ENCODE assay signal across 7 cellular contexts in genomic region chr7:1307828-1308227, GRCh38.
"Had no signal": no experiment of that assay in that cellular context is flagged by ENCODE, and none has a peak within 500 bp of the region (broad histone marks: within the 10 kb centered on the region; RNA-seq: fewer than 3 reads in every experiment).

No MANE protein-coding gene starts in this region.

- H3K4me2 ChIP-seq: GM23338 had no signal

- H2AFZ ChIP-seq: GM23338 had no signal

- ATAC-seq: GM23338 had no signal

- H3K36me3 Mint-ChIP-seq: IgD-negative memory B cell had no signal

- H3K4me3 Mint-ChIP-seq: GM23338, H9, HFFc6, IgD-negative memory B cell had no signal

- H3K27ac Mint-ChIP-seq: GM23338, H9, HFFc6, IgD-negative memory B cell had no signal

- H3K27ac ChIP-seq: HL-60 had no signal

- H3K4me3 ChIP-seq: GM23338 had no signal

- H3K4me1 Mint-ChIP-seq: GM23338, H9, IgD-negative memory B cell had no signal

- DNase-seq: H9, HCEC 1CT, HFFc6, KG1 had no signal

- H3K9me3 Mint-ChIP-seq: HFFc6 had no signal
